In genomic region chr5:96808541-96808828, GRCh38 we compare ENCODE assay signal across 1 cellular context.
TF ChIP-seq lines count a peak whose summit lies in the region.

No MANE protein-coding gene starts in this region.

TF ChIP-seq in IMR-90, 13 proteins besides CTCF, POLR2A, EP300 and RAD21 (continued from another document):
- TF ChIP-seq MAFK (IDR thresholded peaks at IDR 0.05; ENCODE audit: low read depth, low read length) (no peak), CHD1 (IDR thresholded peaks at IDR 0.05; ENCODE audit: low read depth, low read length) (no peak), SMC3 (IDR thresholded peaks at IDR 0.05; ENCODE audit: low read depth, low read length) (no peak)
